In the genomic region with DNA sequence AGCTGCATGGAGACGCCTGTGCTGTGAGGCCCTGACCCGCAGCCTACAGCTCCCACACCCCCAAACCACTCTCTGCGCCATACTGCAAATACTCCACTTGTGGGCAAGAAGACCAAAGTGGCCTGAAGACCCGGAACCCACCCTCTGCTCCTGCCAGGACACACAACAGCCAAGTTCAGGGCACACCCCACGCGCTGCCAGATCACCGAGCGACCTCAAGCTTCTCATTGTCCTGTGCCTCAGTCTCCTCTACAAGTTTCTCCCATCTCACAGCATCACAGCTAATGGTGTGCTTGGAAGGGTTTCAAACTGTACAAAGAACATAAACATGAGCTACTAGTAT, we compare ENCODE assay signal across 23 cellular contexts.
"Had no signal": no experiment of that assay in that cellular context is flagged by ENCODE, and none has a peak within 500 bp of the region (broad histone marks: within the 10 kb centered on the region; RNA-seq: fewer than 3 reads in every experiment).

No MANE protein-coding gene starts in this region.

- ATAC-seq: effector memory CD8-positive, alpha-beta T cell; gastroesophageal sphincter; left lung; lower lobe of right lung; natural killer cell; psoas muscle; sciatic nerve; stimulated activated naive CD8-positive, alpha-beta T cell treated with anti-CD3 and anti-CD28 coated beads, Interleukin-15, amount 100 ng/mL, for 72 hours had no signal

- H3K36me3 Mint-ChIP-seq: natural killer cell had no signal

- H3K36me3 ChIP-seq: uterus had no signal

- H3K4me1 Mint-ChIP-seq: stimulated activated naive CD8-positive, alpha-beta T cell treated with anti-CD3 and anti-CD28 coated beads, Interleukin-15, amount 100 ng/mL, for 72 hours had no signal

- H3K4me3 Mint-ChIP-seq: dendritic cell treated with granulocyte-macrophage colony-stimulating factor and Interleukin-4, amounts not matched to agents 40 ng/mL and 50 ng/mL, for 4 days; effector memory CD8-positive, alpha-beta T cell; memory B cell; mesothelial cell of epicardium; natural killer cell; stimulated activated naive CD8-positive, alpha-beta T cell treated with anti-CD3 and anti-CD28 coated beads, Interleukin-15, amount 100 ng/mL, for 72 hours had no signal

- H3K27ac ChIP-seq: esophagus squamous epithelium, gastroesophageal sphincter, left lung, lower lobe of right lung, parathyroid adenoma, psoas muscle, spleen, testis, uterus had no signal

- H3K79me2 ChIP-seq: parathyroid adenoma had no signal

- H3K27me3 Mint-ChIP-seq: dendritic cell treated with granulocyte-macrophage colony-stimulating factor and Interleukin-4, amounts not matched to agents 40 ng/mL and 50 ng/mL, for 4 days; effector memory CD8-positive, alpha-beta T cell; stimulated activated naive B cell treated with anti-CD40 and anti-IgM and Interleukin-4, amounts not matched to agents 10 μg/mL and 1 μg/mL and 100 μg/mL, for 72 hours; stimulated activated naive CD8-positive, alpha-beta T cell treated with anti-CD3 and anti-CD28 coated beads, Interleukin-15, amount 100 ng/mL, for 72 hours had no signal

- H3K9me3 Mint-ChIP-seq: dendritic cell treated with granulocyte-macrophage colony-stimulating factor and Interleukin-4, amounts not matched to agents 40 ng/mL and 50 ng/mL, for 4 days; effector memory CD8-positive, alpha-beta T cell; immature natural killer cell; memory B cell; mesothelial cell of epicardium; natural killer cell; stimulated activated naive B cell treated with anti-CD40 and anti-IgM and Interleukin-4, amounts not matched to agents 10 μg/mL and 1 μg/mL and 100 μg/mL, for 72 hours; stimulated activated naive CD8-positive, alpha-beta T cell treated with anti-CD3 and anti-CD28 coated beads, Interleukin-15, amount 100 ng/mL, for 72 hours had no signal

- H3K9me3 ChIP-seq: esophagus squamous epithelium, gastroesophageal sphincter, left lung, lower lobe of right lung, psoas muscle, spleen, testis, uterus had no signal

- H3K4me3 ChIP-seq: esophagus squamous epithelium, gastroesophageal sphincter, left lung, lower lobe of right lung, psoas muscle, spleen, testis, uterus had no signal

- H3K4me1 ChIP-seq: psoas muscle, testis, uterus had no signal

- H3K27me3 ChIP-seq: gastroesophageal sphincter, left lung, spleen, testis, uterus had no signal

- H3K9ac ChIP-seq: parathyroid adenoma had no signal

- H3K27ac Mint-ChIP-seq: dendritic cell treated with granulocyte-macrophage colony-stimulating factor and Interleukin-4, amounts not matched to agents 40 ng/mL and 50 ng/mL, for 4 days; effector memory CD8-positive, alpha-beta T cell; memory B cell; mesothelial cell of epicardium; natural killer cell; stimulated activated naive CD8-positive, alpha-beta T cell treated with anti-CD3 and anti-CD28 coated beads, Interleukin-15, amount 100 ng/mL, for 72 hours had no signal

- DNase-seq: effector memory CD8-positive, alpha-beta T cell; esophagus squamous epithelium; foreskin fibroblast; immature natural killer cell; left lung; lower lobe of right lung; natural killer cell; occipital lobe; psoas muscle; spleen; stimulated activated CD4-positive, alpha-beta T cell treated with anti-CD3 and anti-CD28 coated beads, Interleukin-15, amount 100 ng/mL, for 24 hours; stimulated activated CD4-positive, alpha-beta T cell treated with anti-CD3 and anti-CD28 coated beads, Interleukin-1b, Interleukin-23, amount 100 ng/mL, for 48 hours; stimulated activated CD4-positive, alpha-beta T cell treated with anti-CD3 and anti-CD28 coated beads, Interleukin-4, amount 100 ng/mL, for 24 hours; stimulated activated naive B cell treated with anti-CD40 and anti-IgM and Interleukin-4, amounts not matched to agents 10 μg/mL and 1 μg/mL and 100 μg/mL, for 72 hours; stimulated activated naive CD8-positive, alpha-beta T cell treated with anti-CD3 and anti-CD28 coated beads, Interleukin-15, amount 100 ng/mL, for 72 hours; testis had no signal

- H2AFZ ChIP-seq: parathyroid adenoma had no signal
